Comparison of ENCODE assay signal across 8 cellular contexts in the genomic region with DNA sequence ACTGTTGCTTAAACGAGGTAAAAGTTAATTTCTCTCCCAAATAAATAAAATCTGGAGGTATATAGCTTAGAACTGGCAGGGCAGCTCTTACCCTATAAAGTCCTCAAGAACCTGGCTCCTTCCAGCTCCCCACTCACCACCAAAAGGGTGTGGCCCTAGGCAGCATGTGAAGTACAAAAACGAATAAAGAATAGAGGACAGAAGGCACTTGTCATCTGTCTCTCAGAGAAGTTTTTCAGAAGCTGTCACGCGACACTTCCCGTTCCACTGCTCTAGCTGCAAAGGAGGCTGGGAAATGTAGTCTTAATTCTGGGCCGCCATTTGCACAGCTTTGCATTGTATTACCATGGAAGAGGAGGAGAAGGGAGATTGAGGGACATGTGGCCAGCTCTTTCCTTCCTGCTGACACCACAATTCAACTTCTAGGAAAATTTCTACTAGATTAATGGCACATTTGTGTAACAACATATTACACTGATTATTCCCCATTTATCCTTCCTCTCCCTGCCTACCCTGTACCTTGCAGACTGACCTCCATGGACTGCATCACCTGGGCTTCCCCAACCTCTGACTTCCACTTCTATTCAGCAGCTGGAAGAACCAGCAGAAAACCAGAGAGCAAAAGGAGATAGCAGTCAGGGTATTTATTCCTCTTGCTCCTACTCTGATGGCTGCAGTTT.
DNase-seq lines count a peak whose midpoint lies in the region; ATAC-seq and TF ChIP-seq lines count a peak whose summit lies in the region.

No MANE protein-coding gene starts in this region.

- H3K9me3 ChIP-seq in iPS-15b (ENCODE audit: control insufficient read depth, insufficient read depth, low read length), result no peaks in the 10 kb centered on the region

- ATAC-seq in GM18499 (IDR thresholded peaks at IDR 0.05; ENCODE audit: insufficient read depth, unreplicated experiment), result peak; percentile 92
- peak; percentile 99 for ATAC-seq in HG02798 (IDR thresholded peaks at IDR 0.05; ENCODE audit: poor library complexity, unreplicated experiment)

- peaks cover 2% of the 10 kb centered on the region for H3K4me1 ChIP-seq in iPS-15b (ENCODE audit: control insufficient read depth, insufficient read depth, low read length)

- H3K9ac ChIP-seq in iPS-15b (ENCODE audit: low read depth, low read length), result no peak overlapping the region

- H3K27me3 ChIP-seq in iPS-15b (ENCODE audit: control insufficient read depth, insufficient read depth, low read length), result no peaks in the 10 kb centered on the region

- no peak for TF ChIP-seq CTCF in astrocyte of the spinal cord (IDR thresholded peaks at IDR 0.05; ENCODE audit: low read depth, low read length)

- in situ Hi-C loops in astrocyte of the spinal cord (cut with HindIII; ENCODE audit: low sequenced_read_pairs), result no loop called here

- DNase-seq in NCI-H1436 treated with DMSO at 0.1 percent for 48 hours (lab: John Stamatoyannopoulos, UW) (peak; percentile 7), T-helper 22 cell (ENCODE audit: low read depth) (peak; percentile 49), astrocyte of the spinal cord (ENCODE audit: low read depth, low spot score) (peak; percentile 66), middle frontal gyrus (ENCODE audit: extremely low spot score, low spot score) (no peak)
- peak; percentile 37 to 63 (median 55) for DNase-seq in stimulated activated CD4-positive, alpha-beta T cell treated with anti-CD3 and anti-CD28 coated beads, Interleukin-12 subunit alpha, Interleukin-12 subunit beta, amount 100 ng/mL, for 48 hours (ENCODE audit: low read depth in 2 of 3, low spot score in 1 of 3)

- H3K36me3 ChIP-seq in iPS-15b (ENCODE audit: control insufficient read depth, insufficient read depth, low read length), result no peaks in the 10 kb centered on the region

- H3K4me3 ChIP-seq in astrocyte of the spinal cord (ENCODE audit: low read depth, low read length) (peak overlapping the region; percentile 50), iPS-15b (ENCODE audit: low read depth, low read length) (peak overlapping the region; percentile 28)
